In the genomic region with DNA sequence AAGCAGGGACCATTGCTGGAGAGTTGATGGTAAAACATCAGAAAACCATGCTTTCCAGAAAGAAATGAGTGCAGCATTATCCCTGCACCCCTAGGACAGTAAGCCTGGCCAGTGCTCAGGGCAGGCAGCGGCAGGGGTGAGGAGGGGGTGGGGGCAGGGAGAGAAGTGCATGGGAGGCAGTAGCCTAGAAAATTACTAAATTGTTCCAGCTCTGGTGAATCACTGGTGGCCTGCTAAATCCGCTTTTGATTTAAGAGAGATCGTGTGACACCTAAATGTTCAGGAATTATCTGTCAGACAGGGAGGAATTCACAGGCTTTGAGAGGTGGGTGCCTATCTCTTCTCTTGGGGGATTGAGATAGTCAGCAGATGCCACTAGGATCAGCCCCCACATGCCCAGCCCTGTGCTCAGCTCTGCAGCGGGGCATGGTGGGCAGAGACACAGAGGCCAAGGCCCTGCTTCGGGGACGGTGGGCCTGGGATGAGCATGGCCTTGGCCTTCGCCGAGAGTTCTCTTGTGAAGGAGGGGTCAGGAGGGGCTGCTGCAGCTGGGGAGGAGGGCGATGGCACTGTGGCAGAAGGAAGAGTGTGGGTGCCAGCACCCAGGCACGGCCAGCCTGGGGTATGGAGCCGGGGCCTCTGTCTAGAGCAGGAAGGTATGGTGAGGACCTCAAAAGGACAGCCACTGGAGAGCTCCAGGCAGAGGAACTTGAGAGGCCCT, we compare ENCODE assay signal across 14 cellular contexts. TPM values are rescaled to one million over a fixed set of nuclear protein-coding genes. Genes with fewer than 3 reads are reported as not detected.
DNase-seq lines count a peak whose midpoint lies in the region; ATAC-seq and TF ChIP-seq lines count a peak whose summit lies in the region.
"Had no signal": no experiment of that assay in that cellular context is flagged by ENCODE, and none has a peak within 500 bp of the region (broad histone marks: within the 10 kb centered on the region; RNA-seq: fewer than 3 reads in every experiment).

No MANE protein-coding gene starts in this region.

- TF ChIP-seq CTCF in body of pancreas (IDR thresholded peaks at IDR 0.05) = no peak
- TF ChIP-seq CTCF in upper lobe of right lung (IDR thresholded peaks at IDR 0.05) = no peak

- H3K27ac ChIP-seq in body of pancreas (peak overlapping the region in 3 of 4 donors; percentile 68 to 76 (median 69)), muscle layer of colon (ENCODE audit: low read depth, low read length) (peak overlapping the region; percentile 8), upper lobe of right lung (peak overlapping the region; percentile 58)
- H3K27ac ChIP-seq: hepatocyte, psoas muscle had no signal

- 39 to 45% methylated on average over 8 to 11 of the region's 11 CpGs for WGBS in body of pancreas, 2 donors

- H3K4me3 ChIP-seq in body of pancreas (no peak overlapping the region), muscle layer of colon (ENCODE audit: low read depth in 1 of 2, low read length in 2 of 2) (no peak overlapping the region), upper lobe of right lung (no peak overlapping the region)
- H3K4me3 ChIP-seq: hepatocyte, psoas muscle had no signal

- intact Hi-C loops in body of pancreas (cut with DNase I) = no loop called here
- intact Hi-C loops in upper lobe of right lung (cut with DNase I) = no loop called here

- H3K9me3 ChIP-seq in body of pancreas = no peaks in the 10 kb centered on the region
- H3K9me3 ChIP-seq in muscle layer of colon (ENCODE audit: low read length) = no peaks in the 10 kb centered on the region
- H3K9me3 ChIP-seq in upper lobe of right lung = no peaks in the 10 kb centered on the region
- H3K9me3 ChIP-seq: psoas muscle had no signal

- H3K27me3 ChIP-seq in body of pancreas (no peaks in the 10 kb centered on the region), muscle layer of colon (ENCODE audit: control insufficient read depth in 1 of 2, insufficient read depth in 2 of 2, low read length in 2 of 2) (no peaks in the 10 kb centered on the region), upper lobe of right lung (no peaks in the 10 kb centered on the region)
- H3K27me3 ChIP-seq: hepatocyte had no signal

- peaks cover 72% of the 10 kb centered on the region for H3K4me1 ChIP-seq in body of pancreas
- H3K4me1 ChIP-seq in muscle layer of colon (ENCODE audit: insufficient read depth, low read length) = peaks cover 44% of the 10 kb centered on the region
- H3K4me1 ChIP-seq in upper lobe of right lung = peaks cover 62% of the 10 kb centered on the region
- H3K4me1 ChIP-seq: psoas muscle had no signal

- ATAC-seq in body of pancreas (no peak), upper lobe of right lung (no peak), GM19328 (IDR thresholded peaks at IDR 0.05; ENCODE audit: unreplicated experiment) (no peak), HG03442 (IDR thresholded peaks at IDR 0.05; ENCODE audit: unreplicated experiment) (no peak), HG03571 (IDR thresholded peaks at IDR 0.05; ENCODE audit: unreplicated experiment) (no peak)
- ATAC-seq: stimulated activated naive CD8-positive, alpha-beta T cell treated with anti-CD3 and anti-CD28 coated beads, Interleukin-15, amount 100 ng/mL, for 72 hours had no signal

- TF ChIP-seq POLR2A in body of pancreas (IDR thresholded peaks at IDR 0.05) = no peak

- peak; percentile 8 for DNase-seq in NCI-H2227 (lab: John Stamatoyannopoulos, UW; ENCODE audit: unreplicated experiment)
- DNase-seq in body of pancreas = no peak
- DNase-seq in upper lobe of right lung = no peak
- DNase-seq: activated CD4-positive, alpha-beta T cell treated with anti-CD3 and anti-CD28 coated beads for 4 hours; activated T-cell treated with anti-CD3 and anti-CD28 coated beads, Interleukin-2, amount 50 U/mL, for 24 hours; NCI-H2029; psoas muscle; stimulated activated CD4-positive, alpha-beta T cell treated with anti-CD3 and anti-CD28 coated beads, Interleukin-4, amount 100 ng/mL, for 4 hours; stimulated activated naive CD8-positive, alpha-beta T cell treated with anti-CD3 and anti-CD28 coated beads, Interleukin-15, amount 100 ng/mL, for 72 hours had no signal

- H3K9ac ChIP-seq in muscle layer of colon (ENCODE audit: low read length) = no peak overlapping the region

- H3K36me3 ChIP-seq in body of pancreas (replicated peaks in 1 of 2; ENCODE audit: insufficient read depth in 1 of 2, low read depth in 2 of 2) = no peaks in the 10 kb centered on the region
- H3K36me3 ChIP-seq in muscle layer of colon (ENCODE audit: insufficient read depth, low read length) = no peaks in the 10 kb centered on the region
- no peaks in the 10 kb centered on the region for H3K36me3 ChIP-seq in upper lobe of right lung

RNA-seq across cellular contexts. Expression of a gene that starts 5.0 kb away (rescaled TPM):
- 100 to 1,000 TPM; 197 to 204 TPM for total RNA-seq in body of pancreas
- 1,132 TPM for total RNA-seq in upper lobe of right lung

RNA-seq across cellular contexts. Expression of a gene that starts 57.1 kb away (rescaled TPM):
- total RNA-seq in body of pancreas = not detected
- not detected for total RNA-seq in upper lobe of right lung
- total RNA-seq: psoas muscle had no signal

Comparison
In these comparisons a context has a peak if more than half of its experiments do, and no peak if none do; other contexts are left out.
1. H3K27ac ChIP-seq: peak in every context shown above with its lines; median percentile 69 in body of pancreas; 58 in upper lobe of right lung; 8 in muscle layer of colon.